Comparison of ENCODE assay signal across 8 cellular contexts in genomic region chr12:92539966-92540791, GRCh38.
A peak's percentile ranks its signal among the peaks of the same experiment; 100 is the strongest.
DNase-seq lines count a peak whose midpoint lies in the region; ATAC-seq, FAIRE-seq and TF ChIP-seq lines count a peak whose summit lies in the region.

No MANE protein-coding gene starts in this region.

- H3K4me3 ChIP-seq in GM12875 (ENCODE audit: low read depth, low read length) (peak overlapping the region; percentile 16), astrocyte (ENCODE audit: insufficient read depth, low read depth, low read length) (no peak overlapping the region)

- H3K27ac ChIP-seq in astrocyte (ENCODE audit: low read depth, low read length) = no peak overlapping the region

- no peaks in the 10 kb centered on the region for H3K27me3 ChIP-seq in astrocyte (ENCODE audit: insufficient read depth, low read length)

- H3K9me3 ChIP-seq in astrocyte (ENCODE audit: insufficient read depth, low read depth, low read length) = no peaks in the 10 kb centered on the region

- H3K79me2 ChIP-seq in astrocyte (ENCODE audit: insufficient read depth, low read length) = no peaks in the 10 kb centered on the region

- no peaks in the 10 kb centered on the region for H3K36me3 Mint-ChIP-seq in astrocyte (ENCODE audit: low read depth, unreplicated experiment)
- no peaks in the 10 kb centered on the region for H3K36me3 Mint-ChIP-seq in naive thymus-derived CD8-positive, alpha-beta T cell

- no peak overlapping the region for H3K4me3 Mint-ChIP-seq in astrocyte (ENCODE audit: unreplicated experiment)
- H3K4me3 Mint-ChIP-seq in naive thymus-derived CD8-positive, alpha-beta T cell = peak overlapping the region in 7 of 10 donors; percentile 15 to 68 (median 54)

- H3K4me1 Mint-ChIP-seq in astrocyte (ENCODE audit: low read depth, unreplicated experiment) = peaks cover 24% of the 10 kb centered on the region
- H3K4me1 Mint-ChIP-seq in naive thymus-derived CD8-positive, alpha-beta T cell = peaks cover 17 to 77% (median 44%) of the 10 kb centered on the region in 4 donors

- peak; percentile 29 for ATAC-seq in HG03354 (IDR thresholded peaks at IDR 0.05; ENCODE audit: poor library complexity, severe bottlenecking, unreplicated experiment)
- ATAC-seq in naive thymus-derived CD8-positive, alpha-beta T cell = peak in 1 of 2 donors; percentile 27
- no peak for ATAC-seq in GM19351 (IDR thresholded peaks at IDR 0.05; ENCODE audit: unreplicated experiment)
- no peak for ATAC-seq in HG03521 (IDR thresholded peaks at IDR 0.05; ENCODE audit: unreplicated experiment)
- no peak for ATAC-seq in HG03095 (IDR thresholded peaks at IDR 0.05; ENCODE audit: unreplicated experiment)
- no peak for ATAC-seq in HG03025 (IDR thresholded peaks at IDR 0.05; ENCODE audit: low FRiP score, unreplicated experiment)

- no peak for FAIRE-seq in astrocyte (lab: Jason Lieb, UNC)

- H3K27ac Mint-ChIP-seq in astrocyte (ENCODE audit: unreplicated experiment) = peak overlapping the region; percentile 34
- H3K27ac Mint-ChIP-seq in naive thymus-derived CD8-positive, alpha-beta T cell = peak overlapping the region in 9 of 10 donors; percentile 35 to 93 (median 74)

- POLR2A ChIA-PET in naive thymus-derived CD8-positive, alpha-beta T cell (lab: Charles Lee) = no interaction called here

- DNase-seq in astrocyte (ENCODE audit: low read depth) = no peak
- DNase-seq in naive thymus-derived CD8-positive, alpha-beta T cell = no peak

- no peaks in the 10 kb centered on the region for H4K20me1 ChIP-seq in astrocyte (ENCODE audit: insufficient read depth, low read length)

- H3K9me3 Mint-ChIP-seq in astrocyte (ENCODE audit: unreplicated experiment) = no peaks in the 10 kb centered on the region
- peaks cover 0 to 3% (median 0%) of the 10 kb centered on the region in 9 donors for H3K9me3 Mint-ChIP-seq in naive thymus-derived CD8-positive, alpha-beta T cell

- H3K4me1 ChIP-seq in astrocyte (ENCODE audit: insufficient read depth, low read length) = peaks cover 12% of the 10 kb centered on the region

- TF ChIP-seq CTCF in GM12875 (IDR thresholded peaks at IDR 0.05; ENCODE audit: borderline replicate concordance, insufficient read depth, low read depth, low read length) (no peak), astrocyte (IDR thresholded peaks at IDR 0.05; ENCODE audit: insufficient read depth, low read depth, low read length) (no peak)

- H3K27me3 Mint-ChIP-seq in astrocyte (ENCODE audit: low read depth, unreplicated experiment) = no peaks in the 10 kb centered on the region
- H3K27me3 Mint-ChIP-seq in naive thymus-derived CD8-positive, alpha-beta T cell = no peaks in the 10 kb centered on the region

- H3K9ac ChIP-seq in astrocyte (ENCODE audit: low read length) = no peak overlapping the region

- H3K36me3 ChIP-seq in astrocyte (ENCODE audit: insufficient read depth, low read length) = no peaks in the 10 kb centered on the region

- no peak overlapping the region for H3K4me2 ChIP-seq in astrocyte (ENCODE audit: low read length)

- H2AFZ ChIP-seq in astrocyte (ENCODE audit: low read depth, low read length) = peak overlapping the region; percentile 4
